Comparison of ENCODE assay signal across 29 cellular contexts in genomic region chr7:148581685-148582084, GRCh38. TPM values are rescaled to one million over a fixed set of nuclear protein-coding genes. Genes with fewer than 3 reads are reported as not detected.
"Had no signal": no experiment of that assay in that cellular context is flagged by ENCODE, and none has a peak within 500 bp of the region (broad histone marks: within the 10 kb centered on the region; RNA-seq: fewer than 3 reads in every experiment).

No MANE protein-coding gene starts in this region.

- H3K27me3 ChIP-seq: breast epithelium, gastrocnemius medialis, sigmoid colon had no signal

- H3K36me3 ChIP-seq: breast epithelium, esophagus squamous epithelium, gastrocnemius medialis, sigmoid colon, thoracic aorta had no signal

- DNase-seq: activated CD4-positive, alpha-beta memory T cell treated with anti-CD3 and anti-CD28 coated beads, Interleukin-2, amount 10 ng/mL, durations not matched to agents 7 days and 5 days; activated CD4-positive, alpha-beta T cell treated with anti-CD3 and anti-CD28 coated beads, Interleukin-2, amount 10 ng/mL, durations not matched to agents 24 days and 14 days; activated CD8-positive, alpha-beta memory T cell treated with anti-CD3 and anti-CD28 coated beads, Interleukin-2, amount 10 ng/mL, durations not matched to agents 7 days and 5 days; activated T-cell treated with anti-CD3 and anti-CD28 coated beads for 4 hours; amniotic stem cell; esophagus squamous epithelium; gastrocnemius medialis; head of caudate nucleus; hypothalamus; left ventricle myocardium superior; mammary epithelial cell; midbrain; retina; sigmoid colon; stimulated activated CD4-positive, alpha-beta T cell treated with anti-CD3 and anti-CD28 coated beads, Interleukin-15, amount 100 ng/mL, for 24 hours; stimulated activated naive B cell treated with anti-CD40 and anti-IgM and Interleukin-4, amounts not matched to agents 10 μg/mL and 1 μg/mL and 100 μg/mL, for 72 hours; SW 1271; T-helper 17 cell had no signal

- H3K4me1 Mint-ChIP-seq: central memory CD8-positive, alpha-beta T cell had no signal

- H3K4me3 ChIP-seq: breast epithelium, esophagus squamous epithelium, gastrocnemius medialis, sigmoid colon, smooth muscle cell, thoracic aorta had no signal

- H3K27ac Mint-ChIP-seq: activated CD4-positive, alpha-beta memory T cell treated with anti-CD3 and anti-CD28 coated beads, Interleukin-2, amount 10 ng/mL, durations not matched to agents 7 days and 5 days; activated CD4-positive, alpha-beta T cell treated with anti-CD3 and anti-CD28 coated beads, Interleukin-2, amount 10 ng/mL, durations not matched to agents 24 days and 14 days; activated CD8-positive, alpha-beta memory T cell treated with anti-CD3 and anti-CD28 coated beads, Interleukin-2, amount 10 ng/mL, durations not matched to agents 7 days and 5 days; activated naive CD8-positive, alpha-beta T cell; progenitor cell of endocrine pancreas; stimulated activated naive B cell treated with anti-CD40 and anti-IgM and Interleukin-4, amounts not matched to agents 10 μg/mL and 1 μg/mL and 100 μg/mL, for 72 hours; T-helper 17 cell; type B pancreatic cell had no signal

- H3K4me2 ChIP-seq: smooth muscle cell had no signal

- FAIRE-seq: colon, islet of Langerhans had no signal

- H3K4me1 ChIP-seq: breast epithelium, esophagus squamous epithelium, gastrocnemius medialis, sigmoid colon had no signal

- H3K9me3 ChIP-seq: breast epithelium, esophagus squamous epithelium, gastrocnemius medialis, sigmoid colon, thoracic aorta had no signal

- H3K36me3 Mint-ChIP-seq: activated naive CD8-positive, alpha-beta T cell; stimulated activated naive B cell treated with anti-CD40 and anti-IgM and Interleukin-4, amounts not matched to agents 10 μg/mL and 1 μg/mL and 100 μg/mL, for 72 hours; type B pancreatic cell had no signal

- H3K9me3 Mint-ChIP-seq: activated CD4-positive, alpha-beta memory T cell treated with anti-CD3 and anti-CD28 coated beads, Interleukin-2, amount 10 ng/mL, durations not matched to agents 7 days and 5 days; activated CD4-positive, alpha-beta T cell treated with anti-CD3 and anti-CD28 coated beads, Interleukin-2, amount 10 ng/mL, durations not matched to agents 24 days and 14 days; central memory CD8-positive, alpha-beta T cell; type B pancreatic cell had no signal

- ATAC-seq: activated CD8-positive, alpha-beta memory T cell treated with anti-CD3 and anti-CD28 coated beads, Interleukin-2, amount 10 ng/mL, durations not matched to agents 7 days and 5 days; gastrocnemius medialis; left ventricle myocardium superior; stimulated activated naive B cell treated with anti-CD40 and anti-IgM and Interleukin-4, amounts not matched to agents 10 μg/mL and 1 μg/mL and 100 μg/mL, for 72 hours; T-helper 17 cell had no signal

- H3K27ac ChIP-seq: breast epithelium, esophagus squamous epithelium, gastrocnemius medialis, sigmoid colon, thoracic aorta had no signal

- H3K4me3 Mint-ChIP-seq: activated CD4-positive, alpha-beta memory T cell treated with anti-CD3 and anti-CD28 coated beads, Interleukin-2, amount 10 ng/mL, durations not matched to agents 7 days and 5 days; activated CD4-positive, alpha-beta T cell treated with anti-CD3 and anti-CD28 coated beads, Interleukin-2, amount 10 ng/mL, durations not matched to agents 24 days and 14 days; activated CD8-positive, alpha-beta memory T cell treated with anti-CD3 and anti-CD28 coated beads, Interleukin-2, amount 10 ng/mL, durations not matched to agents 7 days and 5 days; activated naive CD8-positive, alpha-beta T cell; central memory CD8-positive, alpha-beta T cell; stimulated activated naive B cell treated with anti-CD40 and anti-IgM and Interleukin-4, amounts not matched to agents 10 μg/mL and 1 μg/mL and 100 μg/mL, for 72 hours; T-helper 17 cell; type B pancreatic cell had no signal

- H3K27me3 Mint-ChIP-seq: activated naive CD8-positive, alpha-beta T cell had no signal

RNA-seq across cellular contexts. Expression of gene C7orf33, which starts 8.9 kb away (rescaled TPM):
- total RNA-seq: activated CD4-positive, alpha-beta memory T cell treated with anti-CD3 and anti-CD28 coated beads, Interleukin-2, amount 10 ng/mL, durations not matched to agents 7 days and 5 days; activated CD4-positive, alpha-beta T cell treated with anti-CD3 and anti-CD28 coated beads, Interleukin-2, amount 10 ng/mL, durations not matched to agents 24 days and 14 days; activated CD8-positive, alpha-beta memory T cell treated with anti-CD3 and anti-CD28 coated beads, Interleukin-2, amount 10 ng/mL, durations not matched to agents 7 days and 5 days; breast epithelium; esophagus squamous epithelium; gastrocnemius medialis; left ventricle myocardium superior; mammary epithelial cell; omental fat pad; progenitor cell of endocrine pancreas; sigmoid colon; smooth muscle cell; T-helper 17 cell; thoracic aorta had no signal
- polyA plus RNA-seq: mammary epithelial cell, neural cell, sigmoid colon, smooth muscle cell had no signal
